ENCODE assay signal across 8 cellular contexts in genomic region chr11:65713212-65713969, GRCh38. TPM values are rescaled to one million over a fixed set of nuclear protein-coding genes. Genes with fewer than 3 reads are reported as not detected.
DNase-seq lines count a peak whose midpoint lies in the region; ATAC-seq and TF ChIP-seq lines count a peak whose summit lies in the region.

No MANE protein-coding gene starts in this region.

- no peak overlapping the region for H2AFZ ChIP-seq in OCI-LY1 (ENCODE audit: low read length)

- CTCF ChIA-PET in CD4-positive, alpha-beta memory T cell (lab: Charles Lee; ENCODE audit: partially characterized antibody) = interaction anchor here (1.1 to 3.2 kb wide), 10 partner anchors 56 to 309 kb away, joined by 3 to 53 read pairs (median 7); partner anchors contain the start of genes AP5B1 and FIBP

- no peaks in the 10 kb centered on the region for H4K20me1 ChIP-seq in OCI-LY1 (ENCODE audit: insufficient read depth, low read length)

- no peak for TF ChIP-seq POLR2A in suprapubic skin (IDR thresholded peaks at IDR 0.05)

- no peaks in the 10 kb centered on the region for H3K9me2 ChIP-seq in OCI-LY1 (ENCODE audit: low read depth, low read length)

- intact Hi-C loops in CD4-positive, alpha-beta memory T cell (cut with micrococcal nuclease) = loop anchor here (2.0 to 5.0 kb wide), 2 partner anchors 67 to 96 kb away; partner anchors contain the start of genes AP5B1 and PCNX3
- intact Hi-C loops in left colon (cut with DNase I, micrococcal nuclease) = loop anchor here in 1 of 2 donors (5.0 kb wide), 1 partner anchor 104 kb away; no protein-coding TSS in a partner anchor

- no peaks in the 10 kb centered on the region for H3K27me3 ChIP-seq in CD4-positive, alpha-beta memory T cell (ENCODE audit: insufficient read depth, low read length)
- H3K27me3 ChIP-seq in OCI-LY1 (ENCODE audit: insufficient read depth, low read length) (no peaks in the 10 kb centered on the region), suprapubic skin (no peaks in the 10 kb centered on the region)
- H3K27me3 ChIP-seq in effector memory CD4-positive, alpha-beta T cell (replicated peaks; ENCODE audit: control insufficient read depth, insufficient read depth, low read length, poor library complexity, severe bottlenecking) = no peaks in the 10 kb centered on the region

- WGBS in suprapubic skin = 92% methylated on average over 24 of the region's 24 CpGs

- peaks cover 25% of the 10 kb centered on the region for H3K4me1 ChIP-seq in CD4-positive, alpha-beta memory T cell (ENCODE audit: insufficient read depth, low read length)
- H3K4me1 ChIP-seq in OCI-LY1 (ENCODE audit: insufficient read depth, low read length, severe bottlenecking) (peaks cover 28% of the 10 kb centered on the region), suprapubic skin (peaks cover 21% of the 10 kb centered on the region)
- H3K4me1 ChIP-seq in effector memory CD4-positive, alpha-beta T cell (ENCODE audit: control insufficient read depth, insufficient read depth, low read length, poor library complexity, severe bottlenecking) = peaks cover 8% of the 10 kb centered on the region

- peak overlapping the region; percentile 80; the same call in 1 of the 2 replicates for H3K9ac ChIP-seq in OCI-LY1 (ENCODE audit: low read length)

- peak overlapping the region in 7 of 8 donors; percentile 51 to 69 (median 61) for H3K4me3 Mint-ChIP-seq in CD4-positive, alpha-beta memory T cell
- H3K4me3 Mint-ChIP-seq in osteocyte (ENCODE audit: unreplicated experiment) = peak overlapping the region; percentile 92

- no peak for TF ChIP-seq EP300 in suprapubic skin (IDR thresholded peaks at IDR 0.05)

- no peak overlapping the region for H3K4me3 ChIP-seq in CD4-positive, alpha-beta memory T cell (ENCODE audit: low read length in 2 of 2)
- H3K4me3 ChIP-seq in OCI-LY1 (ENCODE audit: low read depth, low read length, poor library complexity, severe bottlenecking) (peak overlapping the region; percentile 76), suprapubic skin (no peak overlapping the region)
- H3K4me3 ChIP-seq in effector memory CD4-positive, alpha-beta T cell (ENCODE audit: insufficient read depth, low read depth, low read length, poor library complexity, severe bottlenecking) = no peak overlapping the region

- H3K9me3 ChIP-seq in CD4-positive, alpha-beta memory T cell (ENCODE audit: control insufficient read depth in 1 of 2, low read length in 2 of 2) = no peaks in the 10 kb centered on the region
- no peaks in the 10 kb centered on the region for H3K9me3 ChIP-seq in OCI-LY1 (ENCODE audit: low read length)
- H3K9me3 ChIP-seq in effector memory CD4-positive, alpha-beta T cell (ENCODE audit: control insufficient read depth, low read length) = no peaks in the 10 kb centered on the region
- H3K9me3 ChIP-seq in suprapubic skin = no peaks in the 10 kb centered on the region

- ATAC-seq in HG03097 (IDR thresholded peaks at IDR 0.05; ENCODE audit: low FRiP score, unreplicated experiment) (no peak), left colon (no peak), HG03378 (IDR thresholded peaks at IDR 0.05; ENCODE audit: unreplicated experiment) (no peak)

- peaks cover 0 to 2% (median 0%) of the 10 kb centered on the region in 8 donors for H3K9me3 Mint-ChIP-seq in CD4-positive, alpha-beta memory T cell
- H3K9me3 Mint-ChIP-seq in osteocyte (ENCODE audit: unreplicated experiment) = no peaks in the 10 kb centered on the region

- no peak for DNase-seq in CD4-positive, alpha-beta memory T cell
- DNase-seq in effector memory CD4-positive, alpha-beta T cell = no peak
- DNase-seq in osteocyte (ENCODE audit: extremely low spot score, unreplicated experiment) (no peak), left colon (no peak), suprapubic skin (ENCODE audit: low spot score in 2 of 2) (no peak)

- H3K36me3 Mint-ChIP-seq in CD4-positive, alpha-beta memory T cell = peaks cover 21 to 54% of the 10 kb centered on the region in 2 donors
- H3K36me3 Mint-ChIP-seq in osteocyte (ENCODE audit: unreplicated experiment) = peaks cover 27% of the 10 kb centered on the region

- H3K27ac ChIP-seq in CD4-positive, alpha-beta memory T cell (ENCODE audit: low read depth, low read length) = peak overlapping the region; percentile 98
- no peak overlapping the region for H3K27ac ChIP-seq in OCI-LY1 (ENCODE audit: low read depth, low read length, poor library complexity, severe bottlenecking)
- peak overlapping the region; percentile 97 for H3K27ac ChIP-seq in effector memory CD4-positive, alpha-beta T cell (ENCODE audit: insufficient read depth, low read length, poor library complexity, severe bottlenecking)
- H3K27ac ChIP-seq in suprapubic skin = no peak overlapping the region

- H3F3A ChIP-seq in OCI-LY1 (ENCODE audit: insufficient read depth, low read length) = no peaks in the 10 kb centered on the region

- TF ChIP-seq CTCF in OCI-LY1 (IDR thresholded peaks at IDR 0.05; ENCODE audit: low read length) (no peak), osteocyte (IDR thresholded peaks at IDR 0.05) (no peak), suprapubic skin (IDR thresholded peaks at IDR 0.05) (no peak)

- peaks cover 51% of the 10 kb centered on the region for H3K36me3 ChIP-seq in CD4-positive, alpha-beta memory T cell (ENCODE audit: insufficient read depth, low read length)
- H3K36me3 ChIP-seq in OCI-LY1 (ENCODE audit: insufficient read depth, low read length) = peaks cover 52% of the 10 kb centered on the region
- peaks cover 51% of the 10 kb centered on the region for H3K36me3 ChIP-seq in effector memory CD4-positive, alpha-beta T cell (ENCODE audit: control insufficient read depth, insufficient read depth, low read length)
- H3K36me3 ChIP-seq in suprapubic skin = peaks cover 52% of the 10 kb centered on the region

- H3K27me3 Mint-ChIP-seq in CD4-positive, alpha-beta memory T cell = no peaks in the 10 kb centered on the region
- no peaks in the 10 kb centered on the region for H3K27me3 Mint-ChIP-seq in osteocyte (ENCODE audit: unreplicated experiment)

- peaks cover 12 to 47% (median 32%) of the 10 kb centered on the region in 4 donors for H3K4me1 Mint-ChIP-seq in CD4-positive, alpha-beta memory T cell
- peaks cover 19% of the 10 kb centered on the region for H3K4me1 Mint-ChIP-seq in osteocyte (ENCODE audit: unreplicated experiment)

- H3K27ac Mint-ChIP-seq in CD4-positive, alpha-beta memory T cell = peak overlapping the region in 6 of 7 donors; percentile 77 to 99 (median 90)
- no peak overlapping the region for H3K27ac Mint-ChIP-seq in osteocyte (ENCODE audit: unreplicated experiment)

- H3K79me2 ChIP-seq in OCI-LY1 (ENCODE audit: insufficient read depth, low read length) = no peaks in the 10 kb centered on the region

- H3K4me2 ChIP-seq in OCI-LY1 (ENCODE audit: low read length) = peak overlapping the region; percentile 88

- POLR2A ChIA-PET in CD4-positive, alpha-beta memory T cell (lab: Charles Lee; ENCODE audit: partially characterized antibody) = interaction anchor here (0.6 to 3.1 kb wide), 12 partner anchors 10 to 176 kb away, joined by 3 to 32 read pairs (median 10); partner anchors contain the start of genes AP5B1, CCDC85B, CFL1 and FIBP

RNA-seq across cellular contexts. Expression of gene KAT5, which starts 1.3 kb away (rescaled TPM):
- 100 to 1,000 TPM in 1 of 2 experiments, 10 to 100 TPM in 1; 93.5 to 106 TPM for total RNA-seq in CD4-positive, alpha-beta memory T cell
- polyA plus RNA-seq in CD4-positive, alpha-beta memory T cell = 10 to 100 TPM; 45.4 to 61.5 TPM
- 60.4 and 66.5 TPM in 2 replicates for total RNA-seq in osteocyte
- total RNA-seq in left colon = 10 to 100 TPM; 70.8 to 72.3 TPM
- 100 to 1,000 TPM in 1 of 4 donors, 10 to 100 TPM in 3; 69.8 to 103 (median 77.5) TPM for total RNA-seq in suprapubic skin

RNA-seq across cellular contexts. Expression of gene RNASEH2C, which starts 7.2 kb away (rescaled TPM):
- total RNA-seq in CD4-positive, alpha-beta memory T cell = 10 to 100 TPM; 69.1 to 69.7 TPM
- 10 to 100 TPM; 61.4 to 74.2 TPM for polyA plus RNA-seq in CD4-positive, alpha-beta memory T cell
- total RNA-seq in osteocyte = 54.2 and 55.6 TPM in 2 replicates
- 10 to 100 TPM; 23.7 to 31.2 TPM for total RNA-seq in left colon
- total RNA-seq in suprapubic skin = 10 to 100 TPM; 24.5 to 53.8 (median 33.7) TPM

RNA-seq across cellular contexts. Expression of gene RELA, which starts 50.7 kb away (rescaled TPM):
- 100 to 1,000 TPM; 170 to 173 TPM for total RNA-seq in CD4-positive, alpha-beta memory T cell
- 10 to 100 TPM; 36.5 to 74.7 TPM for polyA plus RNA-seq in CD4-positive, alpha-beta memory T cell
- total RNA-seq in osteocyte (77.4 and 79.7 TPM in 2 replicates), left colon (10 to 100 TPM; 57.6 to 62.9 TPM), suprapubic skin (100 to 1,000 TPM in 2 of 4 donors, 10 to 100 TPM in 2; 71.7 to 111 (median 93.5) TPM)

Comparison
In these comparisons a context has a peak if more than half of its experiments do, and no peak if none do; other contexts are left out.
1. H3K27ac ChIP-seq: peak in CD4-positive, alpha-beta memory T cell (single experiment) and effector memory CD4-positive, alpha-beta T cell (single experiment); none in OCI-LY1 (single experiment) and suprapubic skin (single experiment).